Comparison of ENCODE assay signal across 8 cellular contexts in genomic region chr19:14149509-14149994, GRCh38. TPM values are rescaled to one million over a fixed set of nuclear protein-coding genes. Genes with fewer than 3 reads are reported as not detected.
DNase-seq lines count a peak whose midpoint lies in the region; ATAC-seq and TF ChIP-seq lines count a peak whose summit lies in the region.

No MANE protein-coding gene starts in this region.

- H3K27ac ChIP-seq in cingulate gyrus (ENCODE audit: low read depth, low read length) = peak overlapping the region; percentile 79
- peak overlapping the region; percentile 80 for H3K27ac ChIP-seq in substantia nigra (ENCODE audit: low read depth, low read length, poor library complexity, severe bottlenecking)

- no peaks in the 10 kb centered on the region for H3K27me3 ChIP-seq in BE2C

- peak overlapping the region; percentile 74 for H3K4me3 Mint-ChIP-seq in memory B cell

- H3K36me3 ChIP-seq in BE2C = peaks cover 21% of the 10 kb centered on the region

- H3K4me1 ChIP-seq in BE2C = peaks cover 9% of the 10 kb centered on the region

- TF ChIP-seq CTCF in BE2C (IDR thresholded peaks at IDR 0.05; ENCODE audit: low read depth, low read length) (no peak), GM13976 (IDR thresholded peaks at IDR 0.05; ENCODE audit: borderline replicate concordance, control extremely low read depth, extremely low read depth, insufficient read depth, missing control alignments) (no peak)

- H3K9me3 ChIP-seq in BE2C = no peaks in the 10 kb centered on the region

- DNase-seq in BE2C (peak; percentile 55), memory B cell (ENCODE audit: low spot score in 2 of 2) (no peak), substantia nigra (lab: John Stamatoyannopoulos, UW) (peak in 43 of 49 donors; percentile 3 to 78 (median 56)), GM13976 (ENCODE audit: low spot score) (no peak)
- DNase-seq in activated CD4-positive, CD25-positive, alpha-beta regulatory T cell (lab: John Stamatoyannopoulos, UW) = peak in 3 of 4 experiments; percentile 21 to 55 (median 51)

- peaks cover 3% of the 10 kb centered on the region for H3K36me3 Mint-ChIP-seq in memory B cell

- H3K9me3 Mint-ChIP-seq in memory B cell = no peaks in the 10 kb centered on the region

- H3K27me3 Mint-ChIP-seq in memory B cell = no peaks in the 10 kb centered on the region

- in situ Hi-C loops in GM13976 (cut with MboI; ENCODE audit: low sequenced_read_pairs, unreplicated experiment) = no loop called here

- H3K4me3 ChIP-seq in BE2C (ENCODE audit: low read depth, low read length) = peak overlapping the region; percentile 37

- peak overlapping the region; percentile 54 for H3K27ac Mint-ChIP-seq in memory B cell

- H3K4me1 Mint-ChIP-seq in memory B cell = peaks cover 16% of the 10 kb centered on the region

- ATAC-seq in memory B cell (ENCODE audit: low read depth) (peak; percentile 56), HG03097 (IDR thresholded peaks at IDR 0.05; ENCODE audit: low FRiP score, unreplicated experiment) (no peak), GM19467 (IDR thresholded peaks at IDR 0.05; ENCODE audit: unreplicated experiment) (no peak)

RNA-seq across cellular contexts. Expression of gene ASF1B, which starts 13.2 kb away (rescaled TPM):
- polyA plus RNA-seq in BE2C (2012; ENCODE audit: insufficient read depth, insufficient read length, low read depth) = 3.3 TPM

RNA-seq across cellular contexts. Expression of gene PRKACA, which starts 32.0 kb away (rescaled TPM):
- 27.4 TPM for polyA plus RNA-seq in BE2C (2012; ENCODE audit: insufficient read depth, insufficient read length, low read depth)

RNA-seq across cellular contexts. Expression of gene ADGRL1, which starts 56.4 kb away (rescaled TPM):
- 69.0 TPM for polyA plus RNA-seq in BE2C (2012; ENCODE audit: insufficient read depth, insufficient read length, low read depth)

RNA-seq across cellular contexts. Expression of gene SAMD1, which starts 59.0 kb away (rescaled TPM):
- polyA plus RNA-seq in BE2C (2012; ENCODE audit: insufficient read depth, insufficient read length, low read depth) = 76.0 TPM

Comparison
In these comparisons a context has a peak if more than half of its experiments do, and no peak if none do; other contexts are left out.
1. DNase-seq: peak in BE2C (single experiment), activated CD4-positive, CD25-positive, alpha-beta regulatory T cell (3 of 4) and substantia nigra (43 of 49); none in memory B cell (0 of 2) and GM13976 (single experiment).